8 cellular contexts compared by ENCODE assay signal in the genomic region with DNA sequence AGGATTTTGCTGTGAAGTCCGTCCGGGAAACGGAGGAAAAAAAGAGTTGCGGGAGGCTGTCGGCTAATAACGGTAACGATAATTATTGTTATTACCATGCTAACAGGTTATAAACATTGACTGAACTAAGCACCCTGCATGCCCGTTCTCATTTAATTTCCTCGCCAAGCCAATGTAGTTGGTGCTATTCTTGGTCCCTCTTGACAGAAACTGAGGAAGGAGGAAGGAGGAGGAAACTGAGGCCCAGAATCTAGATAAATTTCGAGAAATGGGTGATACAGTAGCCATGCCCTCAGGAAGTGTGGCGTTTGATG. TPM values are rescaled to one million over a fixed set of nuclear protein-coding genes. Genes with fewer than 3 reads are reported as not detected.
DNase-seq lines count a peak whose midpoint lies in the region; ATAC-seq and TF ChIP-seq lines count a peak whose summit lies in the region.

No MANE protein-coding gene starts in this region.

- peak overlapping the region; percentile 73 for H3K4me3 ChIP-seq in GM12875 (ENCODE audit: low read depth, low read length)
- peak overlapping the region; percentile 82 for H3K4me3 ChIP-seq in LNCaP clone FGC (ENCODE audit: low read depth, low read length)
- peak overlapping the region; percentile 77 to 90 for H3K4me3 ChIP-seq in esophagus (ENCODE audit: low read depth in 1 of 2, low read length in 2 of 2)
- peak overlapping the region; percentile 86 for H3K4me3 ChIP-seq in retinal pigment epithelial cell (ENCODE audit: low read length)

- no peak for DNase-seq in LNCaP clone FGC (ENCODE audit: low read depth)
- no peak for DNase-seq in retinal pigment epithelial cell (ENCODE audit: low read depth)
- no peak for DNase-seq in activated naive CD4-positive, alpha-beta T cell treated with Interleukin-2 at 50 U/mL for 16 hours
- no peak for DNase-seq in NCI-H510A (lab: John Stamatoyannopoulos, UW)
- no peak for DNase-seq in HK-2 (ENCODE audit: unreplicated experiment)

- H3K36me3 ChIP-seq in esophagus (ENCODE audit: control insufficient read depth in 2 of 2, insufficient read depth in 2 of 2, low read length in 1 of 2), result no peaks in the 10 kb centered on the region

- no peaks in the 10 kb centered on the region for H3K9me3 ChIP-seq in esophagus (ENCODE audit: control insufficient read depth in 2 of 2, insufficient read depth in 1 of 2, low read depth in 1 of 2, low read length in 1 of 2)

- no peaks in the 10 kb centered on the region for H3K27me3 ChIP-seq in esophagus (ENCODE audit: control insufficient read depth in 1 of 2, insufficient read depth in 2 of 2, low read length in 2 of 2)

- ATAC-seq in GM18861 (IDR thresholded peaks at IDR 0.05; ENCODE audit: unreplicated experiment), result no peak

- H3K4me1 ChIP-seq in esophagus (ENCODE audit: control insufficient read depth in 2 of 2, insufficient read depth in 2 of 2, low read length in 1 of 2), result no peaks in the 10 kb centered on the region

- TF ChIP-seq CTCF in GM12875 (IDR thresholded peaks at IDR 0.05; ENCODE audit: borderline replicate concordance, insufficient read depth, low read depth, low read length) (no peak), LNCaP clone FGC (IDR thresholded peaks at IDR 0.05; ENCODE audit: control insufficient read depth, extremely low read depth, insufficient read depth) (no peak), retinal pigment epithelial cell (conservative IDR thresholded peaks at IDR 0.05; ENCODE audit: low read depth, low read length) (no peak)

- H3K27ac ChIP-seq in esophagus (ENCODE audit: low read depth in 2 of 2, low read length in 1 of 2), result peak overlapping the region; percentile 74

- WGBS in esophagus, 2 donors, result 0 to 1% methylated on average over 11 of the region's 11 CpGs

RNA-seq across cellular contexts. Expression of a gene that starts 0.4 kb away (rescaled TPM):
- polyA plus RNA-seq in esophagus, result 10 to 100 TPM in 1 of 2 donors, 1 to 10 TPM in 1; 9.1 to 13.6 TPM

RNA-seq across cellular contexts. Expression of a gene that starts 16.8 kb away (rescaled TPM):
- polyA plus RNA-seq in esophagus, result 10 to 100 TPM; 60.0 to 80.9 TPM
